ENCODE assay signal across 10 cellular contexts in genomic region chr1:157404063-157404501, GRCh38.
DNase-seq lines count a peak whose midpoint lies in the region; ATAC-seq and TF ChIP-seq lines count a peak whose summit lies in the region.
"Had no signal": no experiment of that assay in that cellular context is flagged by ENCODE, and none has a peak within 500 bp of the region (broad histone marks: within the 10 kb centered on the region; RNA-seq: fewer than 3 reads in every experiment).

No MANE protein-coding gene starts in this region.

- peaks cover 58 to 62% of the 10 kb centered on the region in 2 donors for H3K4me1 Mint-ChIP-seq in natural killer cell treated with Interleukin-12 subunit alpha and Interleukin-12 subunit beta and Interleukin-15 and Interleukin-18, amount 100 ng/mL, for 72 hours (ENCODE audit: low read depth in 2 of 2)
- H3K4me1 Mint-ChIP-seq in Caco-2 (ENCODE audit: low read depth, unreplicated experiment) = no peaks in the 10 kb centered on the region

- peak overlapping the region in 1 of 2 donors; percentile 63 for H3K27ac Mint-ChIP-seq in natural killer cell treated with Interleukin-12 subunit alpha and Interleukin-12 subunit beta and Interleukin-15 and Interleukin-18, amount 100 ng/mL, for 72 hours
- H3K27ac Mint-ChIP-seq in Caco-2 (ENCODE audit: unreplicated experiment) = no peak overlapping the region

- BruUV-seq in Caco-2 (replicated peaks; lab: Mats Ljungman, UMichigan) = no TSS peak

- TF ChIP-seq CTCF in Caco-2 (IDR thresholded peaks at IDR 0.05; ENCODE audit: insufficient read depth in 1 of 2, low read depth in 1 of 2, low read length in 1 of 2, severe bottlenecking in 1 of 2, unreplicated experiment in 1 of 2) (no peak), GM13977 (IDR thresholded peaks at IDR 0.05; ENCODE audit: extremely low read depth, insufficient read depth, missing control alignments) (no peak)

- peak overlapping the region; percentile 69 for H3K4me3 Mint-ChIP-seq in natural killer cell treated with Interleukin-12 subunit alpha and Interleukin-12 subunit beta and Interleukin-15 and Interleukin-18, amount 100 ng/mL, for 72 hours
- H3K4me3 Mint-ChIP-seq in Caco-2 (ENCODE audit: unreplicated experiment) = no peak overlapping the region

- in situ Hi-C loops in GM13977 (cut with MboI; ENCODE audit: low pct_unique_long_range_greater_than_20kb, low sequenced_read_pairs, unreplicated experiment) = no loop called here

- peak; percentile 23 for ATAC-seq in GM18907 (IDR thresholded peaks at IDR 0.05; ENCODE audit: unreplicated experiment)
- ATAC-seq in HG02798 (IDR thresholded peaks at IDR 0.05; ENCODE audit: poor library complexity, unreplicated experiment) = peak; percentile 4
- ATAC-seq in natural killer cell treated with Interleukin-12 subunit alpha and Interleukin-12 subunit beta and Interleukin-15 and Interleukin-18, amount 100 ng/mL, for 72 hours = no peak

- peaks cover 4 to 8% of the 10 kb centered on the region in 2 donors for H3K27me3 Mint-ChIP-seq in natural killer cell treated with Interleukin-12 subunit alpha and Interleukin-12 subunit beta and Interleukin-15 and Interleukin-18, amount 100 ng/mL, for 72 hours
- H3K27me3 Mint-ChIP-seq in Caco-2 (ENCODE audit: insufficient read depth, unreplicated experiment) = no peaks in the 10 kb centered on the region

- H3K27me3 ChIP-seq in Caco-2 (replicated peaks; ENCODE audit: control insufficient read depth, insufficient read depth, low read length) = no peaks in the 10 kb centered on the region
- H3K27me3 ChIP-seq: uterus had no signal

- POLR2A ChIA-PET in Caco-2 (lab: Charles Lee) = no interaction called here

- no peaks in the 10 kb centered on the region for H3K36me3 Mint-ChIP-seq in natural killer cell treated with Interleukin-12 subunit alpha and Interleukin-12 subunit beta and Interleukin-15 and Interleukin-18, amount 100 ng/mL, for 72 hours
- H3K36me3 Mint-ChIP-seq in Caco-2 (ENCODE audit: insufficient read depth, unreplicated experiment) = no peaks in the 10 kb centered on the region

- no peaks in the 10 kb centered on the region for H3K9me3 ChIP-seq in Caco-2
- H3K9me3 ChIP-seq: uterus had no signal

- intact Hi-C loops in Caco-2 (cut with micrococcal nuclease; ENCODE audit: unreplicated experiment) = no loop called here

- no peaks in the 10 kb centered on the region for H3K9me3 Mint-ChIP-seq in natural killer cell treated with Interleukin-12 subunit alpha and Interleukin-12 subunit beta and Interleukin-15 and Interleukin-18, amount 100 ng/mL, for 72 hours
- H3K9me3 Mint-ChIP-seq in Caco-2 (ENCODE audit: unreplicated experiment) = no peaks in the 10 kb centered on the region

- CTCF ChIA-PET in Caco-2 (lab: Charles Lee) = no interaction called here

- no peaks in the 10 kb centered on the region; the same call in 1 of the 2 replicates for H3K36me3 ChIP-seq in Caco-2 (ENCODE audit: control insufficient read depth, insufficient read depth, low read length)
- H3K36me3 ChIP-seq: uterus had no signal

- DNase-seq in OCI-M1 (lab: John Stamatoyannopoulos, UW) (peak; percentile 88), glomerular visceral epithelial cell (ENCODE audit: extremely low spot score) (no peak), Caco-2 (no peak), activated gamma-delta T cell (lab: John Stamatoyannopoulos, UW) (no peak), GM13977 (ENCODE audit: low spot score) (no peak)
- DNase-seq in natural killer cell treated with Interleukin-12 subunit alpha and Interleukin-12 subunit beta and Interleukin-15 and Interleukin-18, amount 100 ng/mL, for 72 hours (ENCODE audit: low spot score) = no peak
- DNase-seq: glutamatergic neuron, uterus had no signal

- H3K4me1 ChIP-seq in Caco-2 = peaks cover 7% of the 10 kb centered on the region; the same call in 1 of the 2 replicates

- no peak overlapping the region for H3K4me3 ChIP-seq in Caco-2 (ENCODE audit: low read depth, low read length)
- H3K4me3 ChIP-seq: uterus had no signal

Comparison
In these comparisons a context has a peak if more than half of its experiments do, and no peak if none do; other contexts are left out.
1. ATAC-seq: peak in GM18907 (single experiment) and HG02798 (single experiment); none in natural killer cell treated with Interleukin-12 subunit alpha and Interleukin-12 subunit beta and Interleukin-15 and Interleukin-18, amount 100 ng/mL, for 72 hours (0 of 2).